Comparison of ENCODE assay signal across 28 cellular contexts in the genomic region with DNA sequence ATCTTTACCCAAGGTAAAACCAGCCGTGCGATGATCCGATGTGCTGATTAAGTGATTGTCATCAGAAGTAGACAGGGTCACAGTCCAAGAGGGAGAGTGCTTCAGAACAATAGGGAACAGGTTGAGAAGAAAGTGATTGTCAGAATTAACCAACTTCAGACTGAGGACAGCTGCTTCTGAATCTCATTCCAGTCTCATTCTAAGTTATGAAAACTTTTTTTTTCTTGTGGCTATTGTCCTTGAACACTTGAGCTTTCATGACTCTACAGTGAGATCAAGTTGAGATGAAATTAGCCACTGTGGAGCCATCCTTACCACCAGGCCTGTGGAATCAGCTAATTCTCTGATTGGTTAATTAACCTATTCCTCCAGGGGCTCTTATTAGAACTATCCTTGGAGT.
"Had no signal": no experiment of that assay in that cellular context is flagged by ENCODE, and none has a peak within 500 bp of the region (broad histone marks: within the 10 kb centered on the region; RNA-seq: fewer than 3 reads in every experiment).

No MANE protein-coding gene starts in this region.

- H3K9me3 ChIP-seq: ascending aorta, esophagus muscularis mucosa, gastrocnemius medialis had no signal

- H3K4me3 Mint-ChIP-seq: activated CD4-positive, alpha-beta memory T cell treated with anti-CD3 and anti-CD28 coated beads, Interleukin-2, amount 10 ng/mL, durations not matched to agents 7 days and 5 days; activated CD4-positive, alpha-beta T cell treated with anti-CD3 and anti-CD28 coated beads, Interleukin-2, amount 10 ng/mL, durations not matched to agents 7 days and 5 days; activated naive CD4-positive, alpha-beta T cell treated with anti-CD3 and anti-CD28 coated beads, Interleukin-2, amount 10 ng/mL, durations not matched to agents 7 days and 5 days; activated naive CD8-positive, alpha-beta T cell treated with anti-CD3 and anti-CD28 coated beads, Interleukin-2, amount 10 ng/mL, durations not matched to agents 7 days and 5 days; activated T-cell treated with anti-CD3 and anti-CD28 coated beads, Interleukin-2, amount 50 U/mL, for 24 hours; activated T-cell treated with anti-CD3 and anti-CD28 coated beads, Interleukin-2, amount 50 U/mL, for 72 hours; central memory CD8-positive, alpha-beta T cell; effector memory CD8-positive, alpha-beta T cell; WTC11 had no signal

- H3K4me1 ChIP-seq: ascending aorta, foreskin keratinocyte, gastrocnemius medialis had no signal

- H3K4me1 Mint-ChIP-seq: activated CD4-positive, alpha-beta T cell treated with anti-CD3 and anti-CD28 coated beads, Interleukin-2, amount 10 ng/mL, durations not matched to agents 7 days and 5 days; activated naive CD4-positive, alpha-beta T cell treated with anti-CD3 and anti-CD28 coated beads, Interleukin-2, amount 10 ng/mL, durations not matched to agents 7 days and 5 days; activated naive CD8-positive, alpha-beta T cell treated with anti-CD3 and anti-CD28 coated beads, Interleukin-2, amount 10 ng/mL, durations not matched to agents 7 days and 5 days had no signal

- H3K9me3 Mint-ChIP-seq: activated CD4-positive, alpha-beta memory T cell treated with anti-CD3 and anti-CD28 coated beads, Interleukin-2, amount 10 ng/mL, durations not matched to agents 7 days and 5 days; activated CD4-positive, alpha-beta T cell treated with anti-CD3 and anti-CD28 coated beads, Interleukin-2, amount 10 ng/mL, durations not matched to agents 7 days and 5 days; activated naive CD4-positive, alpha-beta T cell treated with anti-CD3 and anti-CD28 coated beads, Interleukin-2, amount 10 ng/mL, durations not matched to agents 7 days and 5 days; activated naive CD4-positive, alpha-beta T cell treated with anti-CD3 and anti-CD28 coated beads, Interleukin-2, amount 50 U/mL, for 72 hours; activated naive CD8-positive, alpha-beta T cell treated with anti-CD3 and anti-CD28 coated beads, Interleukin-2, amount 10 ng/mL, durations not matched to agents 7 days and 5 days; activated T-cell treated with anti-CD3 and anti-CD28 coated beads, Interleukin-2, amount 50 U/mL, for 24 hours; activated T-cell treated with anti-CD3 and anti-CD28 coated beads, Interleukin-2, amount 50 U/mL, for 72 hours; central memory CD8-positive, alpha-beta T cell; WTC11 had no signal

- H3K36me3 ChIP-seq: ascending aorta, brain microvascular endothelial cell, esophagus muscularis mucosa, gastrocnemius medialis had no signal

- ATAC-seq: activated naive CD4-positive, alpha-beta T cell treated with anti-CD3 and anti-CD28 coated beads, Interleukin-2, amount 50 U/mL, for 72 hours; activated T-cell treated with anti-CD3 and anti-CD28 coated beads, Interleukin-2, amount 50 U/mL, for 72 hours; effector memory CD8-positive, alpha-beta T cell; gastrocnemius medialis; WTC11 had no signal

- H3K27ac Mint-ChIP-seq: activated CD4-positive, alpha-beta memory T cell treated with anti-CD3 and anti-CD28 coated beads, Interleukin-2, amount 10 ng/mL, durations not matched to agents 7 days and 5 days; activated CD4-positive, alpha-beta T cell treated with anti-CD3 and anti-CD28 coated beads, Interleukin-2, amount 10 ng/mL, durations not matched to agents 7 days and 5 days; activated naive CD4-positive, alpha-beta T cell treated with anti-CD3 and anti-CD28 coated beads, Interleukin-2, amount 10 ng/mL, durations not matched to agents 7 days and 5 days; activated naive CD4-positive, alpha-beta T cell treated with anti-CD3 and anti-CD28 coated beads, Interleukin-2, amount 50 U/mL, for 72 hours; activated naive CD8-positive, alpha-beta T cell treated with anti-CD3 and anti-CD28 coated beads, Interleukin-2, amount 10 ng/mL, durations not matched to agents 7 days and 5 days; activated T-cell treated with anti-CD3 and anti-CD28 coated beads, Interleukin-2, amount 50 U/mL, for 24 hours; activated T-cell treated with anti-CD3 and anti-CD28 coated beads, Interleukin-2, amount 50 U/mL, for 72 hours; effector memory CD8-positive, alpha-beta T cell; WTC11 had no signal

- H3K27ac ChIP-seq: ascending aorta, brain microvascular endothelial cell, esophagus muscularis mucosa, foreskin keratinocyte, gastrocnemius medialis, VCaP had no signal

- H3K4me3 ChIP-seq: ascending aorta, esophagus muscularis mucosa, gastrocnemius medialis had no signal

- H3K27me3 Mint-ChIP-seq: activated CD4-positive, alpha-beta T cell treated with anti-CD3 and anti-CD28 coated beads, Interleukin-2, amount 10 ng/mL, durations not matched to agents 7 days and 5 days; activated naive CD4-positive, alpha-beta T cell treated with anti-CD3 and anti-CD28 coated beads, Interleukin-2, amount 10 ng/mL, durations not matched to agents 7 days and 5 days had no signal

- H3K36me3 Mint-ChIP-seq: activated naive CD4-positive, alpha-beta T cell treated with anti-CD3 and anti-CD28 coated beads, Interleukin-2, amount 10 ng/mL, durations not matched to agents 7 days and 5 days; activated naive CD4-positive, alpha-beta T cell treated with anti-CD3 and anti-CD28 coated beads, Interleukin-2, amount 50 U/mL, for 72 hours; activated naive CD8-positive, alpha-beta T cell treated with anti-CD3 and anti-CD28 coated beads, Interleukin-2, amount 10 ng/mL, durations not matched to agents 7 days and 5 days; WTC11 had no signal

- H3K27me3 ChIP-seq: ascending aorta, brain microvascular endothelial cell, esophagus muscularis mucosa, foreskin keratinocyte, gastrocnemius medialis had no signal

- DNase-seq: activated CD4-positive, alpha-beta memory T cell treated with anti-CD3 and anti-CD28 coated beads, Interleukin-2, amount 10 ng/mL, durations not matched to agents 7 days and 5 days; activated CD4-positive, alpha-beta T cell treated with anti-CD3 and anti-CD28 coated beads for 1 hour; activated CD4-positive, alpha-beta T cell treated with anti-CD3 and anti-CD28 coated beads for 4 hours; activated CD4-positive, alpha-beta T cell treated with anti-CD3 and anti-CD28 coated beads, Interleukin-2, amount 10 ng/mL, durations not matched to agents 7 days and 5 days; activated CD4-positive, alpha-beta T cell treated with anti-CD3 and anti-CD28 coated beads, Interleukin-2, amount 50 U/mL, for 4 hours; activated CD8-positive, alpha-beta memory T cell treated with anti-CD3 and anti-CD28 coated beads, Interleukin-2, amount 50 U/mL, for 48 hours; activated gamma-delta T cell; activated naive CD4-positive, alpha-beta T cell; activated naive CD4-positive, alpha-beta T cell treated with anti-CD3 and anti-CD28 coated beads, Interleukin-2, amount 10 ng/mL, durations not matched to agents 7 days and 5 days; activated naive CD8-positive, alpha-beta T cell treated with anti-CD3 and anti-CD28 coated beads, Interleukin-2, amount 10 ng/mL, durations not matched to agents 7 days and 5 days; activated T-cell treated with anti-CD3 and anti-CD28 coated beads for 4 hours; activated T-cell treated with anti-CD3 and anti-CD28 coated beads, Interleukin-2, amount 50 U/mL, for 24 hours; activated T-cell treated with anti-CD3 and anti-CD28 coated beads, Interleukin-2, amount 50 U/mL, for 72 hours; brain microvascular endothelial cell; cortex of kidney; dermis blood vessel endothelial cell; effector CD4-positive, alpha-beta T cell; effector memory CD8-positive, alpha-beta T cell; erythroblast; gastrocnemius medialis; T-helper 2 cell had no signal
